1 cellular context compared by ENCODE assay signal in the genomic region with DNA sequence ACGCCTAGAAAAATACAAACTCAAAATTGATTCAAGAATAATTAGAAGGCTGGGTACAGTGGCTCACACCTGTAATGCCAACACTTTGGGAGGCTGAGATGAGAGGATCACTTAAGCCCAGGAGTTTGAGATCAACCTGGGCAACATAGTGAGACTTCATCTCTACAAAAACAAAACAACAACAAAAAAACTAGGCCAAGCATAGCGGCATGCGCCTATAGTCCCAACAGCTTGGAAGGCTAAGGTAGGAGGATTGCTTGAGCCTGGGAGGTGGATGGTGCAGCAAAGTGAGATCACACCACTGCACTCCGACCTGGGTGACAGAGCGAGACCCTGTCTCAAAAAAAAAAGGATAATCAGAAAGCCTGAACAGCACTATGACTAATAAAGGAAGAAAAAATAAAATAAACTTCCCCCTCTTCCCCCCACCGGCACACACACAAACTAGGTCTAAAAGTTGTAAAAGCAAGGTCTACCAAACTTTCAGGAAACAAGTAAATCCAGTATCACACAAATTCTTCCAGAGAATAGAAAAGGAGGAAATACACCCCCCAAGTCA.
TF ChIP-seq lines count a peak whose summit lies in the region.

No MANE protein-coding gene starts in this region.

TF ChIP-seq in endothelial cell of umbilical vein, 7 proteins besides CTCF, POLR2A, EP300 and RAD21:
- peak; percentile 33 for TF ChIP-seq FOS (IDR thresholded peaks at IDR 0.05; ENCODE audit: borderline replicate concordance, insufficient read depth, low read length)
- peak; percentile 27 for TF ChIP-seq POLR2AphosphoS5 (IDR thresholded peaks at IDR 0.05; ENCODE audit: insufficient read depth, low read depth, low read length)
- peak; percentile 19 for TF ChIP-seq GATA2 (IDR thresholded peaks at IDR 0.05; ENCODE audit: insufficient read depth, insufficient read length, low read depth, low read length)
- TF ChIP-seq, protein P1, sequence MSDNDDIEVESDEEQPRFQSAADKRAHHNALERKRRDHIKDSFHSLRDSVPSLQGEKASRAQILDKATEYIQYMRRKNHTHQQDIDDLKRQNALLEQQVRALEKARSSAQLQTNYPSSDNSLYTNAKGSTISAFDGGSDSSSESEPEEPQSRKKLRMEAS (IDR thresholded peaks at IDR 0.05; ENCODE audit: insufficient read depth, insufficient read length) = no peak
